8 cellular contexts compared by ENCODE assay signal in genomic region chr6:83511901-83512681, GRCh38. TPM values are rescaled to one million over a fixed set of nuclear protein-coding genes. Genes with fewer than 3 reads are reported as not detected.
DNase-seq lines count a peak whose midpoint lies in the region; ATAC-seq and TF ChIP-seq lines count a peak whose summit lies in the region.

PRSS35 (plus strand) TSS chr6:83512534; CDS start chr6:83523442, 10,908 bp downstream.

- H3K9me2 ChIP-seq in GM23338 (ENCODE audit: insufficient read depth), result no peaks in the 10 kb centered on the region

- H2AFZ ChIP-seq in GM23338, result peak within 1 kb of the TSS; percentile 100

- no peaks in the 10 kb centered on the region for H3K79me2 ChIP-seq in GM23338 (replicated peaks; ENCODE audit: insufficient read depth)

- H3K4me3 Mint-ChIP-seq in GM23338, result peak within 1 kb of the TSS; percentile 83
- H3K4me3 Mint-ChIP-seq in progenitor cell of endocrine pancreas (ENCODE audit: low read depth), result peak within 1 kb of the TSS; percentile 75
- H3K4me3 Mint-ChIP-seq in activated T-helper 2 cell treated with anti-CD3 and anti-CD28 coated beads, Interferon-gamma antibody, Interleukin-2, Interleukin-4, amounts not matched to agents 10 μg/mL and 5 μg/mL and 100 μg/mL, durations not matched to agents 14 hours and 24 hours and 36 hours (ENCODE audit: low read depth), result no peak within 1 kb of the TSS

- peak; percentile 83 to 91 for TF ChIP-seq CTCF in GM23338 (conservative IDR thresholded peaks at IDR 0.05; ENCODE audit: low read depth in 2 of 2)
- peak; percentile 60 to 77 for TF ChIP-seq CTCF in right atrium auricular region (IDR thresholded peaks at IDR 0.05)
- peak; percentile 85 for TF ChIP-seq CTCF in progenitor cell of endocrine pancreas (IDR thresholded peaks at IDR 0.05; ENCODE audit: unreplicated experiment)

- H3K36me3 Mint-ChIP-seq in GM23338 (ENCODE audit: low read depth), result no peaks in the 10 kb centered on the region
- no peaks in the 10 kb centered on the region for H3K36me3 Mint-ChIP-seq in progenitor cell of endocrine pancreas (ENCODE audit: insufficient read depth)
- H3K36me3 Mint-ChIP-seq in activated T-helper 2 cell treated with anti-CD3 and anti-CD28 coated beads, Interferon-gamma antibody, Interleukin-2, Interleukin-4, amounts not matched to agents 10 μg/mL and 5 μg/mL and 100 μg/mL, durations not matched to agents 14 hours and 24 hours and 36 hours (ENCODE audit: low read depth), result no peaks in the 10 kb centered on the region

- H3K9me3 Mint-ChIP-seq in GM23338, result no peaks in the 10 kb centered on the region
- H3K9me3 Mint-ChIP-seq in progenitor cell of endocrine pancreas (ENCODE audit: low read depth), result no peaks in the 10 kb centered on the region
- H3K9me3 Mint-ChIP-seq in activated T-helper 2 cell treated with anti-CD3 and anti-CD28 coated beads, Interferon-gamma antibody, Interleukin-2, Interleukin-4, amounts not matched to agents 10 μg/mL and 5 μg/mL and 100 μg/mL, durations not matched to agents 14 hours and 24 hours and 36 hours, result no peaks in the 10 kb centered on the region

- H3K4me1 Mint-ChIP-seq in GM23338 (peaks cover 25% of the 10 kb centered on the region), progenitor cell of endocrine pancreas (ENCODE audit: low read depth) (peaks cover 14% of the 10 kb centered on the region)
- H3K4me1 Mint-ChIP-seq in activated T-helper 2 cell treated with anti-CD3 and anti-CD28 coated beads, Interferon-gamma antibody, Interleukin-2, Interleukin-4, amounts not matched to agents 10 μg/mL and 5 μg/mL and 100 μg/mL, durations not matched to agents 14 hours and 24 hours and 36 hours (ENCODE audit: low read depth), result peaks cover 6% of the 10 kb centered on the region

- H3F3A ChIP-seq in GM23338 (replicated peaks; ENCODE audit: low read depth), result no peaks in the 10 kb centered on the region

- peak within 1 kb of the TSS; percentile 73 for H3K4me2 ChIP-seq in GM23338

- H3K27ac ChIP-seq in GM23338 (ENCODE audit: low read depth) (no peak within 1 kb of the TSS), right atrium auricular region (peak within 1 kb of the TSS; percentile 32 to 38)

- intact Hi-C loops in activated T-helper 2 cell treated with anti-CD3 and anti-CD28 coated beads, Interferon-gamma antibody, Interleukin-2, Interleukin-4, amounts not matched to agents 10 μg/mL and 5 μg/mL and 100 μg/mL, durations not matched to agents 14 hours and 24 hours and 36 hours (cut with micrococcal nuclease), result loop anchor here (5.0 kb wide), 1 partner anchor 95 kb away; no protein-coding TSS in a partner anchor

- H3K27me3 ChIP-seq in GM23338 (ENCODE audit: insufficient read depth) (peaks cover 12% of the 10 kb centered on the region), right atrium auricular region (no peaks in the 10 kb centered on the region)

- no peaks in the 10 kb centered on the region for H3K9me3 ChIP-seq in right atrium auricular region

- H3K4me1 ChIP-seq in GM23338 (ENCODE audit: insufficient read depth), result peaks cover 9% of the 10 kb centered on the region
- peaks cover 0 to 13% of the 10 kb centered on the region in 2 donors for H3K4me1 ChIP-seq in right atrium auricular region

- ATAC-seq in GM23338 (peak; percentile 94), GM21360 (IDR thresholded peaks at IDR 0.05; ENCODE audit: unreplicated experiment) (no peak)

- H3K36me3 ChIP-seq in GM23338 (ENCODE audit: insufficient read depth) (no peaks in the 10 kb centered on the region), right atrium auricular region (no peaks in the 10 kb centered on the region)

- peak within 1 kb of the TSS; percentile 79 for H3K4me3 ChIP-seq in GM23338
- H3K4me3 ChIP-seq in right atrium auricular region, result peak within 1 kb of the TSS; percentile 44 to 51

- no peak within 1 kb of the TSS for H3K27ac Mint-ChIP-seq in GM23338
- H3K27ac Mint-ChIP-seq in progenitor cell of endocrine pancreas, result peak within 1 kb of the TSS; percentile 83
- H3K27ac Mint-ChIP-seq in activated T-helper 2 cell treated with anti-CD3 and anti-CD28 coated beads, Interferon-gamma antibody, Interleukin-2, Interleukin-4, amounts not matched to agents 10 μg/mL and 5 μg/mL and 100 μg/mL, durations not matched to agents 14 hours and 24 hours and 36 hours, result no peak within 1 kb of the TSS

- H3K27me3 Mint-ChIP-seq in GM23338 (ENCODE audit: insufficient read depth, low read depth, poor library complexity) (peaks cover 5% of the 10 kb centered on the region), progenitor cell of endocrine pancreas (no peaks in the 10 kb centered on the region)
- H3K27me3 Mint-ChIP-seq in activated T-helper 2 cell treated with anti-CD3 and anti-CD28 coated beads, Interferon-gamma antibody, Interleukin-2, Interleukin-4, amounts not matched to agents 10 μg/mL and 5 μg/mL and 100 μg/mL, durations not matched to agents 14 hours and 24 hours and 36 hours (ENCODE audit: low read depth), result peaks cover 42% of the 10 kb centered on the region

- DNase-seq in DMS53 treated with DMSO at 0.1 percent for 48 hours (lab: John Stamatoyannopoulos, UW; ENCODE audit: unreplicated experiment) (peak; percentile 5), GM23338 (ENCODE audit: low spot score) (peak; percentile 89), NCI-H345 treated with DMSO at 0.1 percent for 48 hours (lab: John Stamatoyannopoulos, UW; ENCODE audit: unreplicated experiment) (peak; percentile 43), amniotic epithelial cell (ENCODE audit: low read depth) (peak; percentile 37), right atrium auricular region (ENCODE audit: low spot score) (peak; percentile 62), progenitor cell of endocrine pancreas (ENCODE audit: low spot score, unreplicated experiment) (peak; percentile 56)
- no peak for DNase-seq in activated T-helper 2 cell treated with anti-CD3 and anti-CD28 coated beads, Interferon-gamma antibody, Interleukin-2, Interleukin-4, amounts not matched to agents 10 μg/mL and 5 μg/mL and 100 μg/mL, durations not matched to agents 14 hours and 24 hours and 36 hours (ENCODE audit: low spot score)

- no peaks in the 10 kb centered on the region for H4K20me1 ChIP-seq in GM23338 (replicated peaks; ENCODE audit: insufficient read depth)

TF ChIP-seq in GM23338, 12 proteins besides CTCF, POLR2A, EP300 and RAD21:
- no peak for TF ChIP-seq ETS1 (IDR thresholded peaks at IDR 0.05)
- peak; percentile 39; the same call in 1 of the 2 replicates for TF ChIP-seq POLR2AphosphoS5 (IDR thresholded peaks at IDR 0.05; ENCODE audit: low read depth)
- TF ChIP-seq ZNF114 (CRISPR knock-in tag; IDR thresholded peaks at IDR 0.05), result no peak
- peak; percentile 68 for TF ChIP-seq CREB1 (CRISPR knock-in tag; IDR thresholded peaks at IDR 0.05; ENCODE audit: low read depth)
- no peak for TF ChIP-seq ZNF331 (CRISPR knock-in tag; IDR thresholded peaks at IDR 0.05; ENCODE audit: low read depth)

RNA-seq across cellular contexts. Expression of gene PRSS35, which starts in this region (rescaled TPM):
- 1.2 and 2.1 TPM in 2 replicates for total RNA-seq in GM23338 (2014; rRNA removed; shearing (Covaris generic))
- 1.7 TPM in 2 replicates for polyA plus RNA-seq in GM23338 (2016; fragmentation: Nextera tagmentation; extraction: Ambion mirVana)
- total RNA-seq in right atrium auricular region (1 to 10 TPM in 1 of 2 donors, under 1 TPM in 1; 0.85 to 10.0 TPM), progenitor cell of endocrine pancreas (8.5 and 9.9 TPM in 2 replicates)
- total RNA-seq in activated T-helper 2 cell treated with anti-CD3 and anti-CD28 coated beads, Interferon-gamma antibody, Interleukin-2, Interleukin-4, amounts not matched to agents 10 μg/mL and 5 μg/mL and 100 μg/mL, durations not matched to agents 14 hours and 24 hours and 36 hours, result not detected in 2 replicates
